Comparison of ENCODE assay signal across 19 cellular contexts in genomic region chr16:11168386-11169065, GRCh38.
DNase-seq lines count a peak whose midpoint lies in the region; ATAC-seq and TF ChIP-seq lines count a peak whose summit lies in the region.
"Had no signal": no experiment of that assay in that cellular context is flagged by ENCODE, and none has a peak within 500 bp of the region (broad histone marks: within the 10 kb centered on the region; RNA-seq: fewer than 3 reads in every experiment).

No MANE protein-coding gene starts in this region.

- no peak for TF ChIP-seq POLR2A in IMR-90 (IDR thresholded peaks at IDR 0.05; ENCODE audit: low read depth, low read length)

- TF ChIP-seq RAD21 in IMR-90 (IDR thresholded peaks at IDR 0.05; ENCODE audit: low read length), result no peak

- H3K27ac ChIP-seq in IMR-90 (ENCODE audit: insufficient read depth, low read length) (no peak overlapping the region), psoas muscle (no peak overlapping the region)
- H3K27ac ChIP-seq: KMS-11, skin epidermis, suprapubic skin had no signal

- in situ Hi-C loops in IMR-90 (cut with MboI; ENCODE audit: low sequenced_read_pairs), result no loop called here

- H4K91ac ChIP-seq in IMR-90 (ENCODE audit: insufficient read depth, low read depth, low read length), result no peak overlapping the region

- DNase-seq in IMR-90, result peak; percentile 29
- peak; percentile 98 to 99 for DNase-seq in NCI-H524 (lab: John Stamatoyannopoulos, UW)
- DNase-seq in fibroblast of mammary gland (ENCODE audit: low read depth), result peak; percentile 20
- DNase-seq in psoas muscle, result no peak
- DNase-seq in foreskin melanocyte, result no peak
- DNase-seq in activated CD4-positive, alpha-beta T cell treated with anti-CD3 and anti-CD28 coated beads for 4 hours, result no peak
- no peak for DNase-seq in DMS53 treated with DMSO at 0.1 percent for 48 hours (lab: John Stamatoyannopoulos, UW; ENCODE audit: unreplicated experiment)
- DNase-seq in occipital lobe (lab: John Stamatoyannopoulos, UW), result no peak
- DNase-seq: activated CD4-positive, alpha-beta T cell treated with anti-CD3 and anti-CD28 coated beads, Interleukin-2, amount 50 U/mL, for 1 hour; Calu3; NCI-H1092 treated with DMSO at 0.1 percent for 48 hours; NK-92 treated with Interleukin-12 subunit alpha and Interleukin-12 subunit beta, amount 100 ng/mL, for 24 hours; stimulated activated CD4-positive, alpha-beta T cell treated with anti-CD3 and anti-CD28 coated beads, Interleukin-4, amount 100 ng/mL, for 4 hours had no signal

- H4K5ac ChIP-seq in IMR-90 (ENCODE audit: low read depth, low read length), result no peak overlapping the region

- H3K23ac ChIP-seq in IMR-90 (ENCODE audit: low read depth, low read length), result no peak overlapping the region

- H4K20me1 ChIP-seq in IMR-90 (ENCODE audit: insufficient read depth, low read length), result no peaks in the 10 kb centered on the region

- H3K36me3 ChIP-seq in IMR-90 (ENCODE audit: control insufficient read depth, insufficient read depth, low read length) (peaks cover 16% of the 10 kb centered on the region), psoas muscle (ENCODE audit: insufficient read depth in 1 of 2, low read depth in 1 of 2) (peaks cover 0 to 27% of the 10 kb centered on the region in 2 donors)

- TF ChIP-seq CTCF in IMR-90 (conservative IDR thresholded peaks at IDR 0.05; ENCODE audit: low read depth, low read length), result no peak
- TF ChIP-seq CTCF in fibroblast of mammary gland (conservative IDR thresholded peaks at IDR 0.05; ENCODE audit: control insufficient read depth, insufficient read depth, low read depth, low read length), result no peak
- no peak for TF ChIP-seq CTCF in psoas muscle (IDR thresholded peaks at IDR 0.05)

- 0 out of 4 replicates have a peak, but pooled peaks cover 0 to 5% of the 10 kb centered on the region in 2 experiments for H3K79me1 ChIP-seq in IMR-90 (ENCODE audit: low read depth in 1 of 2, low read length in 2 of 2)

- no TSS peak for BruUV-seq in IMR-90 (replicated peaks; lab: Mats Ljungman, UMichigan)

- H3K56ac ChIP-seq in IMR-90 (ENCODE audit: extremely low read depth, insufficient read depth, low read length), result no peak overlapping the region

- H3K9me3 ChIP-seq in IMR-90 (ENCODE audit: control insufficient read depth, insufficient read depth, low read length) (no peaks in the 10 kb centered on the region), psoas muscle (no peaks in the 10 kb centered on the region)
- H3K9me3 ChIP-seq: suprapubic skin had no signal

- H2AK9ac ChIP-seq in IMR-90 (replicated peaks; ENCODE audit: low read depth, low read length, poor library complexity), result no peak overlapping the region

- no peak overlapping the region for H2AFZ ChIP-seq in IMR-90 (replicated peaks; ENCODE audit: low read length, poor library complexity)

- no peak overlapping the region for H2BK15ac ChIP-seq in IMR-90 (ENCODE audit: low read depth, low read length)

- dilution Hi-C loops in IMR-90 (cut with HindIII; ENCODE audit: low sequenced_read_pairs, unreplicated experiment), result no loop called here

- peaks cover 14% of the 10 kb centered on the region for H3K9me1 ChIP-seq in IMR-90 (ENCODE audit: insufficient read depth, low read length)

- no peak overlapping the region for H3K18ac ChIP-seq in IMR-90 (ENCODE audit: low read depth, low read length)

- no peak overlapping the region for H2BK20ac ChIP-seq in IMR-90 (ENCODE audit: low read depth, low read length)

- no peak overlapping the region for H2AK5ac ChIP-seq in IMR-90 (ENCODE audit: low read depth, low read length)

- ATAC-seq in IMR-90 (ENCODE audit: low read depth) (peak; percentile 33; the same call in 1 of the 2 replicates), psoas muscle (peak in 3 of 4 donors; percentile 17 to 35 (median 20))
- ATAC-seq: GM12878, HCT116, SK-N-SH treated with all-trans-retinoic acid at 6 μM for 48 hours had no signal

- H3K4me2 ChIP-seq in IMR-90 (ENCODE audit: low read depth, low read length), result no peak overlapping the region
- H3K4me2 ChIP-seq: KMS-11 had no signal

- no peak overlapping the region for H2BK120ac ChIP-seq in IMR-90 (ENCODE audit: low read depth, low read length)

- H3K4me1 ChIP-seq in IMR-90 (ENCODE audit: control insufficient read depth, insufficient read depth, low read length) (peaks cover 10% of the 10 kb centered on the region), psoas muscle (peaks cover 6% of the 10 kb centered on the region)

- H3K27me3 ChIP-seq in IMR-90 (ENCODE audit: control insufficient read depth, insufficient read depth, low read length) (no peaks in the 10 kb centered on the region), psoas muscle (ENCODE audit: insufficient read depth in 3 of 3, low read length in 2 of 3) (no peaks in the 10 kb centered on the region)
- H3K27me3 ChIP-seq: suprapubic skin had no signal

- H3K14ac ChIP-seq in IMR-90 (replicated peaks; ENCODE audit: low read depth, low read length), result no peak overlapping the region

- WGBS in IMR-90 (ENCODE audit: extremely low coverage in 2 of 2, insufficient read length in 1 of 2), 2 experiments, result 86% methylated on average over 5 of the region's 10 CpGs; no CpG with 5 or more reads in 1 of the 2 experiments
- WGBS in psoas muscle, 3 donors, result 47 to 67% (median 65%) methylated on average over 10 of the region's 10 CpGs

- no peak overlapping the region for H3K4ac ChIP-seq in IMR-90 (ENCODE audit: low read depth, low read length)

- intact Hi-C loops in IMR-90 (cut with micrococcal nuclease), result no loop called here
- intact Hi-C loops in psoas muscle (cut with DNase I), result no loop called here

- CTCF ChIA-PET in IMR-90 (lab: Yijun Ruan, JAX), result no interaction called here

- no peak overlapping the region for H3K9ac ChIP-seq in IMR-90 (ENCODE audit: low read depth, low read length)
- H3K9ac ChIP-seq: KMS-11 had no signal

- H4K8ac ChIP-seq in IMR-90 (ENCODE audit: low read depth in 2 of 2, low read length in 2 of 2), result no peak overlapping the region

- POLR2A ChIA-PET in IMR-90 (lab: Charles Lee; ENCODE audit: unreplicated experiment), result no interaction called here

- H3K4me3 ChIP-seq in IMR-90 (ENCODE audit: insufficient read depth, low read depth, low read length) (no peak overlapping the region), fibroblast of mammary gland (ENCODE audit: control insufficient read depth, low read depth, low read length) (no peak overlapping the region), psoas muscle (no peak overlapping the region)
- H3K4me3 ChIP-seq: GM12878, skin epidermis, suprapubic skin had no signal

- no peak overlapping the region for H2BK5ac ChIP-seq in IMR-90 (ENCODE audit: low read depth, low read length, poor library complexity, severe bottlenecking)

TF ChIP-seq in IMR-90, 13 proteins besides CTCF, POLR2A, EP300 and RAD21:
- no peak for TF ChIP-seq CHD1 (IDR thresholded peaks at IDR 0.05; ENCODE audit: low read depth, low read length)
- TF ChIP-seq RFX5 (IDR thresholded peaks at IDR 0.05; ENCODE audit: low read depth, low read length), result no peak
- TF ChIP-seq NFE2L2 (IDR thresholded peaks at IDR 0.05; ENCODE audit: low read depth, low read length), result no peak
- no peak for TF ChIP-seq FOS (IDR thresholded peaks at IDR 0.05; ENCODE audit: low read depth, low read length)
- no peak for TF ChIP-seq MAFK (IDR thresholded peaks at IDR 0.05; ENCODE audit: low read depth, low read length)
- TF ChIP-seq SMC3 (IDR thresholded peaks at IDR 0.05; ENCODE audit: low read depth, low read length), result no peak
- TF ChIP-seq RCOR1 (IDR thresholded peaks at IDR 0.05; ENCODE audit: insufficient replicate concordance, low read length), result no peak
- no peak for TF ChIP-seq USF2 (IDR thresholded peaks at IDR 0.05; ENCODE audit: low read depth, low read length)

Comparison
In these comparisons a context has a peak if more than half of its experiments do, and no peak if none do; other contexts are left out.
1. DNase-seq: peak in IMR-90 (single experiment), NCI-H524 (2 of 2) and fibroblast of mammary gland (single experiment); none in psoas muscle (0 of 2), foreskin melanocyte (single experiment), activated CD4-positive, alpha-beta T cell treated with anti-CD3 and anti-CD28 coated beads for 4 hours (0 of 2), DMS53 treated with DMSO at 0.1 percent for 48 hours (single experiment) and occipital lobe (single experiment).